8 cellular contexts compared by ENCODE assay signal in genomic region chr18:13464432-13465125, GRCh38.
A peak's percentile ranks its signal among the peaks of the same experiment; 100 is the strongest.
DNase-seq lines count a peak whose midpoint lies in the region; ATAC-seq and TF ChIP-seq lines count a peak whose summit lies in the region.

No MANE protein-coding gene starts in this region.

- DNase-seq in CD8-positive, alpha-beta T cell = peak; percentile 33 to 85 (median 68)
- DNase-seq in KG1 (lab: John Stamatoyannopoulos, UW) (peak; percentile 70), esophagus squamous epithelium (lab: John Stamatoyannopoulos, UW) (peak; percentile 20), iPS-NIHi11 (ENCODE audit: low spot score) (no peak), omental fat pad (ENCODE audit: low spot score) (no peak)
- DNase-seq in activated CD8-positive, alpha-beta T cell treated with anti-CD3 and anti-CD28 coated beads, Interleukin-2, amount 10 ng/mL, durations not matched to agents 7 days and 5 days = peak; percentile 85
- peak; percentile 41 to 67 (median 45) for DNase-seq in stimulated activated CD4-positive, alpha-beta T cell treated with anti-CD3 and anti-CD28 coated beads, TNF-alpha, amount 100 ng/mL, for 24 hours (ENCODE audit: low read depth in 3 of 3)

- ATAC-seq in CD8-positive, alpha-beta T cell = peak; percentile 92
- ATAC-seq in GM21367 (IDR thresholded peaks at IDR 0.05; ENCODE audit: unreplicated experiment) (peak; percentile 97), omental fat pad (ENCODE audit: low FRiP score) (no peak)
- peak; percentile 94 for ATAC-seq in activated CD8-positive, alpha-beta T cell treated with anti-CD3 and anti-CD28 coated beads, Interleukin-2, amount 10 ng/mL, durations not matched to agents 7 days and 5 days

- H3K9me3 ChIP-seq in CD8-positive, alpha-beta T cell (ENCODE audit: low read length) = no peaks in the 10 kb centered on the region
- no peaks in the 10 kb centered on the region for H3K9me3 ChIP-seq in esophagus squamous epithelium

- H3K27me3 ChIP-seq in CD8-positive, alpha-beta T cell (ENCODE audit: insufficient read depth, low read length) = no peaks in the 10 kb centered on the region
- H3K27me3 ChIP-seq in esophagus squamous epithelium = no peaks in the 10 kb centered on the region

- WGBS in esophagus squamous epithelium, 2 donors = 53 to 57% methylated on average over 7 to 13 of the region's 14 CpGs

- peaks cover 44% of the 10 kb centered on the region for H3K4me1 ChIP-seq in CD8-positive, alpha-beta T cell (ENCODE audit: insufficient read depth, low read length)
- H3K4me1 ChIP-seq in esophagus squamous epithelium = peaks cover 0 to 34% (median 0%) of the 10 kb centered on the region in 3 donors

- H3K4me3 ChIP-seq in CD8-positive, alpha-beta T cell (ENCODE audit: low read depth, low read length) = peak overlapping the region; percentile 73
- peak overlapping the region in 2 of 4 donors; percentile 19 to 37 for H3K4me3 ChIP-seq in esophagus squamous epithelium

- no peak for TF ChIP-seq CTCF in CD8-positive, alpha-beta T cell (IDR thresholded peaks at IDR 0.05)
- TF ChIP-seq CTCF in esophagus squamous epithelium (IDR thresholded peaks at IDR 0.05) (no peak), omental fat pad (IDR thresholded peaks at IDR 0.05) (no peak)

- peak in 1 of 4 donors; percentile 26 for TF ChIP-seq POLR2A in esophagus squamous epithelium (IDR thresholded peaks at IDR 0.05)

- peak overlapping the region; percentile 66 for H3K27ac ChIP-seq in CD8-positive, alpha-beta T cell (ENCODE audit: low read depth, low read length)
- peak overlapping the region in 2 of 4 donors; percentile 56 to 68 for H3K27ac ChIP-seq in esophagus squamous epithelium

- H3K4me1 Mint-ChIP-seq in CD8-positive, alpha-beta T cell (ENCODE audit: low read depth) = peaks cover 71% of the 10 kb centered on the region
- H3K4me1 Mint-ChIP-seq in activated CD8-positive, alpha-beta T cell treated with anti-CD3 and anti-CD28 coated beads, Interleukin-2, amount 10 ng/mL, durations not matched to agents 7 days and 5 days (ENCODE audit: low read depth) = peaks cover 77% of the 10 kb centered on the region

- H3K27ac Mint-ChIP-seq in CD8-positive, alpha-beta T cell = peak overlapping the region; percentile 97
- H3K27ac Mint-ChIP-seq in activated CD8-positive, alpha-beta T cell treated with anti-CD3 and anti-CD28 coated beads, Interleukin-2, amount 10 ng/mL, durations not matched to agents 7 days and 5 days = peak overlapping the region; percentile 93

- POLR2A ChIA-PET in CD8-positive, alpha-beta T cell (lab: Charles Lee) = interaction anchor here (0.6 kb wide), 1 partner anchor 55 kb away, joined by 3 read pairs; no protein-coding TSS in a partner anchor
- POLR2A ChIA-PET in activated CD8-positive, alpha-beta T cell treated with anti-CD3 and anti-CD28 coated beads, Interleukin-2, amount 10 ng/mL, durations not matched to agents 7 days and 5 days (lab: Charles Lee) = interaction anchor here (0.7 to 1.6 kb wide), 5 partner anchors 9 to 150 kb away, joined by 3 to 5 read pairs (median 4); no protein-coding TSS in a partner anchor

- intact Hi-C loops in CD8-positive, alpha-beta T cell (cut with DNase I, micrococcal nuclease) = loop anchor here (1.0 to 10.0 kb wide), 6 partner anchors 26 to 260 kb away; partner anchors contain the start of genes FAM210A (in 1 of the 2) and RNMT (in 1 of the 2)
- intact Hi-C loops in esophagus squamous epithelium (cut with DNase I) = no loop called here

- no peaks in the 10 kb centered on the region for H3K36me3 ChIP-seq in CD8-positive, alpha-beta T cell (ENCODE audit: insufficient read depth, low read length)
- H3K36me3 ChIP-seq in esophagus squamous epithelium = no peaks in the 10 kb centered on the region

- CTCF ChIA-PET in CD8-positive, alpha-beta T cell (lab: Charles Lee) = interaction anchor here (0.7 to 0.8 kb wide), 2 partner anchors 73 to 151 kb away, joined by 3 to 4 read pairs; no protein-coding TSS in a partner anchor
- CTCF ChIA-PET in activated CD8-positive, alpha-beta T cell treated with anti-CD3 and anti-CD28 coated beads, Interleukin-2, amount 10 ng/mL, durations not matched to agents 7 days and 5 days (lab: Charles Lee) = interaction anchor here (0.6 to 2.6 kb wide), 7 partner anchors 9 to 248 kb away, joined by 3 to 14 read pairs (median 4); no protein-coding TSS in a partner anchor

- peaks cover 27% of the 10 kb centered on the region for H3K36me3 Mint-ChIP-seq in CD8-positive, alpha-beta T cell
- peaks cover 43% of the 10 kb centered on the region for H3K36me3 Mint-ChIP-seq in activated CD8-positive, alpha-beta T cell treated with anti-CD3 and anti-CD28 coated beads, Interleukin-2, amount 10 ng/mL, durations not matched to agents 7 days and 5 days (ENCODE audit: low read depth)

- H3K27me3 Mint-ChIP-seq in CD8-positive, alpha-beta T cell (ENCODE audit: low read depth) = no peaks in the 10 kb centered on the region
- H3K27me3 Mint-ChIP-seq in activated CD8-positive, alpha-beta T cell treated with anti-CD3 and anti-CD28 coated beads, Interleukin-2, amount 10 ng/mL, durations not matched to agents 7 days and 5 days (ENCODE audit: low read depth) = no peaks in the 10 kb centered on the region

- peaks cover 13% of the 10 kb centered on the region for H3K9me3 Mint-ChIP-seq in CD8-positive, alpha-beta T cell
- peaks cover 16% of the 10 kb centered on the region for H3K9me3 Mint-ChIP-seq in activated CD8-positive, alpha-beta T cell treated with anti-CD3 and anti-CD28 coated beads, Interleukin-2, amount 10 ng/mL, durations not matched to agents 7 days and 5 days (ENCODE audit: insufficient read depth)

- peak overlapping the region; percentile 91 for H3K4me3 Mint-ChIP-seq in CD8-positive, alpha-beta T cell
- peak overlapping the region; percentile 82 for H3K4me3 Mint-ChIP-seq in activated CD8-positive, alpha-beta T cell treated with anti-CD3 and anti-CD28 coated beads, Interleukin-2, amount 10 ng/mL, durations not matched to agents 7 days and 5 days

Comparison
In these comparisons a context has a peak if more than half of its experiments do, and no peak if none do; other contexts are left out.
1. DNase-seq: peak in CD8-positive, alpha-beta T cell (7 of 7), KG1 (single experiment), activated CD8-positive, alpha-beta T cell treated with anti-CD3 and anti-CD28 coated beads, Interleukin-2, amount 10 ng/mL, durations not matched to agents 7 days and 5 days (single experiment), esophagus squamous epithelium (single experiment) and stimulated activated CD4-positive, alpha-beta T cell treated with anti-CD3 and anti-CD28 coated beads, TNF-alpha, amount 100 ng/mL, for 24 hours (3 of 3); none in iPS-NIHi11 (single experiment) and omental fat pad (single experiment).